Comparison of ENCODE assay signal across 1 cellular context in genomic region chr5:62143268-62144229, GRCh38.
A peak's percentile ranks its signal among the peaks of the same experiment; 100 is the strongest.
TF ChIP-seq lines count a peak whose summit lies in the region.

No MANE protein-coding gene starts in this region.

TF ChIP-seq in H1, 55 proteins besides CTCF, POLR2A, EP300 and RAD21 (continued from another document):
- TF ChIP-seq, protein P1, sequence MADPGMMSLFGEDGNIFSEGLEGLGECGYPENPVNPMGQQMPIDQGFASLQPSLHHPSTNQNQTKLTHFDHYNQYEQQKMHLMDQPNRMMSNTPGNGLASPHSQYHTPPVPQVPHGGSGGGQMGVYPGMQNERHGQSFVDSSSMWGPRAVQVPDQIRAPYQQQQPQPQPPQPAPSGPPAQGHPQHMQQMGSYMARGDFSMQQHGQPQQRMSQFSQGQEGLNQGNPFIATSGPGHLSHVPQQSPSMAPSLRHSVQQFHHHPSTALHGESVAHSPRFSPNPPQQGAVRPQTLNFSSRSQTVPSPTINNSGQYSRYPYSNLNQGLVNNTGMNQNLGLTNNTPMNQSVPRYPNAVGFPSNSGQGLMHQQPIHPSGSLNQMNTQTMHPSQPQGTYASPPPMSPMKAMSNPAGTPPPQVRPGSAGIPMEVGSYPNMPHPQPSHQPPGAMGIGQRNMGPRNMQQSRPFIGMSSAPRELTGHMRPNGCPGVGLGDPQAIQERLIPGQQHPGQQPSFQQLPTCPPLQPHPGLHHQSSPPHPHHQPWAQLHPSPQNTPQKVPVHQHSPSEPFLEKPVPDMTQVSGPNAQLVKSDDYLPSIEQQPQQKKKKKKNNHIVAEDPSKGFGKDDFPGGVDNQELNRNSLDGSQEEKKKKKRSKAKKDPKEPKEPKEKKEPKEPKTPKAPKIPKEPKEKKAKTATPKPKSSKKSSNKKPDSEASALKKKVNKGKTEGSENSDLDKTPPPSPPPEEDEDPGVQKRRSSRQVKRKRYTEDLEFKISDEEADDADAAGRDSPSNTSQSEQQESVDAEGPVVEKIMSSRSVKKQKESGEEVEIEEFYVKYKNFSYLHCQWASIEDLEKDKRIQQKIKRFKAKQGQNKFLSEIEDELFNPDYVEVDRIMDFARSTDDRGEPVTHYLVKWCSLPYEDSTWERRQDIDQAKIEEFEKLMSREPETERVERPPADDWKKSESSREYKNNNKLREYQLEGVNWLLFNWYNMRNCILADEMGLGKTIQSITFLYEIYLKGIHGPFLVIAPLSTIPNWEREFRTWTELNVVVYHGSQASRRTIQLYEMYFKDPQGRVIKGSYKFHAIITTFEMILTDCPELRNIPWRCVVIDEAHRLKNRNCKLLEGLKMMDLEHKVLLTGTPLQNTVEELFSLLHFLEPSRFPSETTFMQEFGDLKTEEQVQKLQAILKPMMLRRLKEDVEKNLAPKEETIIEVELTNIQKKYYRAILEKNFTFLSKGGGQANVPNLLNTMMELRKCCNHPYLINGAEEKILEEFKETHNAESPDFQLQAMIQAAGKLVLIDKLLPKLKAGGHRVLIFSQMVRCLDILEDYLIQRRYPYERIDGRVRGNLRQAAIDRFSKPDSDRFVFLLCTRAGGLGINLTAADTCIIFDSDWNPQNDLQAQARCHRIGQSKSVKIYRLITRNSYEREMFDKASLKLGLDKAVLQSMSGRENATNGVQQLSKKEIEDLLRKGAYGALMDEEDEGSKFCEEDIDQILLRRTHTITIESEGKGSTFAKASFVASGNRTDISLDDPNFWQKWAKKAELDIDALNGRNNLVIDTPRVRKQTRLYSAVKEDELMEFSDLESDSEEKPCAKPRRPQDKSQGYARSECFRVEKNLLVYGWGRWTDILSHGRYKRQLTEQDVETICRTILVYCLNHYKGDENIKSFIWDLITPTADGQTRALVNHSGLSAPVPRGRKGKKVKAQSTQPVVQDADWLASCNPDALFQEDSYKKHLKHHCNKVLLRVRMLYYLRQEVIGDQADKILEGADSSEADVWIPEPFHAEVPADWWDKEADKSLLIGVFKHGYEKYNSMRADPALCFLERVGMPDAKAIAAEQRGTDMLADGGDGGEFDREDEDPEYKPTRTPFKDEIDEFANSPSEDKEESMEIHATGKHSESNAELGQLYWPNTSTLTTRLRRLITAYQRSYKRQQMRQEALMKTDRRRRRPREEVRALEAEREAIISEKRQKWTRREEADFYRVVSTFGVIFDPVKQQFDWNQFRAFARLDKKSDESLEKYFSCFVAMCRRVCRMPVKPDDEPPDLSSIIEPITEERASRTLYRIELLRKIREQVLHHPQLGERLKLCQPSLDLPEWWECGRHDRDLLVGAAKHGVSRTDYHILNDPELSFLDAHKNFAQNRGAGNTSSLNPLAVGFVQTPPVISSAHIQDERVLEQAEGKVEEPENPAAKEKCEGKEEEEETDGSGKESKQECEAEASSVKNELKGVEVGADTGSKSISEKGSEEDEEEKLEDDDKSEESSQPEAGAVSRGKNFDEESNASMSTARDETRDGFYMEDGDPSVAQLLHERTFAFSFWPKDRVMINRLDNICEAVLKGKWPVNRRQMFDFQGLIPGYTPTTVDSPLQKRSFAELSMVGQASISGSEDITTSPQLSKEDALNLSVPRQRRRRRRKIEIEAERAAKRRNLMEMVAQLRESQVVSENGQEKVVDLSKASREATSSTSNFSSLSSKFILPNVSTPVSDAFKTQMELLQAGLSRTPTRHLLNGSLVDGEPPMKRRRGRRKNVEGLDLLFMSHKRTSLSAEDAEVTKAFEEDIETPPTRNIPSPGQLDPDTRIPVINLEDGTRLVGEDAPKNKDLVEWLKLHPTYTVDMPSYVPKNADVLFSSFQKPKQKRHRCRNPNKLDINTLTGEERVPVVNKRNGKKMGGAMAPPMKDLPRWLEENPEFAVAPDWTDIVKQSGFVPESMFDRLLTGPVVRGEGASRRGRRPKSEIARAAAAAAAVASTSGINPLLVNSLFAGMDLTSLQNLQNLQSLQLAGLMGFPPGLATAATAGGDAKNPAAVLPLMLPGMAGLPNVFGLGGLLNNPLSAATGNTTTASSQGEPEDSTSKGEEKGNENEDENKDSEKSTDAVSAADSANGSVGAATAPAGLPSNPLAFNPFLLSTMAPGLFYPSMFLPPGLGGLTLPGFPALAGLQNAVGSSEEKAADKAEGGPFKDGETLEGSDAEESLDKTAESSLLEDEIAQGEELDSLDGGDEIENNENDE (IDR thresholded peaks at IDR 0.05; ENCODE audit: insufficient replicate concordance, low read length), result peak; percentile 16
- no peak for TF ChIP-seq CTBP2 (IDR thresholded peaks at IDR 0.05; ENCODE audit: borderline replicate concordance, insufficient read depth, insufficient read length, low read length)
